In genomic region chr3:7439101-7439500, GRCh38 we compare ENCODE assay signal across 30 cellular contexts.
"Had no signal": no experiment of that assay in that cellular context is flagged by ENCODE, and none has a peak within 500 bp of the region (broad histone marks: within the 10 kb centered on the region; RNA-seq: fewer than 3 reads in every experiment).

No MANE protein-coding gene starts in this region.

- H3K9ac ChIP-seq: parathyroid adenoma had no signal

- H3K4me1 ChIP-seq: parathyroid adenoma, psoas muscle, spleen, suprapubic skin, testis, tibial artery, transverse colon, vagina had no signal

- DNase-seq: naive thymus-derived CD4-positive, alpha-beta T cell; natural killer cell; nucleus accumbens; ovary; posterior cingulate gyrus; psoas muscle; right cardiac atrium; spleen; stimulated activated CD4-positive, alpha-beta T cell treated with anti-CD3 and anti-CD28 coated beads, Interleukin-12 subunit alpha, Interleukin-12 subunit beta, amount 100 ng/mL, for 4 hours; stimulated activated CD4-positive, alpha-beta T cell treated with anti-CD3 and anti-CD28 coated beads, Interleukin-1b, Interleukin-23, amount 100 ng/mL, for 48 hours; stimulated activated CD4-positive, alpha-beta T cell treated with anti-CD3 and anti-CD28 coated beads, Interleukin-4, amount 100 ng/mL, for 1 hour; stimulated activated CD4-positive, alpha-beta T cell treated with anti-CD3 and anti-CD28 coated beads, Interleukin-4, amount 100 ng/mL, for 4 hours; stimulated activated CD8-positive, alpha-beta memory T cell treated with anti-CD3 and anti-CD28 coated beads, Interleukin-4, amount 100 ng/mL, for 48 hours; stimulated activated naive CD4-positive, alpha-beta T cell; stimulated activated naive CD8-positive, alpha-beta T cell treated with anti-CD3 and anti-CD28 coated beads, Interleukin-15, amount 100 ng/mL, for 72 hours; stimulated activated naive CD8-positive, alpha-beta T cell treated with anti-CD3 and anti-CD28 coated beads, Interleukin-15, Interleukin-2, amounts not matched to agents 100 U/mL and 50 U/mL, for 24 hours; substantia nigra; testis; tibial artery; transverse colon; upper lobe of left lung had no signal

- H3K27me3 ChIP-seq: neutrophil, ovary, spleen, suprapubic skin, testis, tibial artery, transverse colon, upper lobe of left lung, vagina had no signal

- H3K79me2 ChIP-seq: parathyroid adenoma had no signal

- H3K36me3 ChIP-seq: neutrophil, ovary, spleen, suprapubic skin, tibial artery, transverse colon, upper lobe of left lung, vagina had no signal

- H3K9me3 ChIP-seq: neutrophil, ovary, suprapubic skin, testis, tibial artery, transverse colon, vagina had no signal

- FAIRE-seq: urothelium cell line had no signal

- H3K4me3 ChIP-seq: ovary, psoas muscle, skin epidermis, smooth muscle cell, spleen, suprapubic skin, testis, tibial artery, transverse colon, upper lobe of left lung, vagina had no signal

- H2AFZ ChIP-seq: parathyroid adenoma had no signal

- H3K4me2 ChIP-seq: smooth muscle cell had no signal

- ATAC-seq: naive thymus-derived CD4-positive, alpha-beta T cell; psoas muscle; right cardiac atrium; sciatic nerve; stimulated activated memory B cell treated with anti-CD40 and anti-IgM and Interleukin-4, amounts not matched to agents 10 μg/mL and 1 μg/mL and 100 μg/mL, for 72 hours; stimulated activated naive CD8-positive, alpha-beta T cell treated with anti-CD3 and anti-CD28 coated beads, Interleukin-15, amount 100 ng/mL, for 72 hours; stimulated activated naive CD8-positive, alpha-beta T cell treated with anti-CD3 and anti-CD28 coated beads, Interleukin-15, Interleukin-2, amounts not matched to agents 100 U/mL and 50 U/mL, for 24 hours had no signal

- H3K27ac ChIP-seq: neutrophil, ovary, parathyroid adenoma, psoas muscle, skin epidermis, spleen, suprapubic skin, testis, tibial artery, transverse colon, upper lobe of left lung, vagina had no signal
